ENCODE assay signal across 28 cellular contexts in genomic region chr11:56883590-56883989, GRCh38.
"Had no signal": no experiment of that assay in that cellular context is flagged by ENCODE, and none has a peak within 500 bp of the region (broad histone marks: within the 10 kb centered on the region; RNA-seq: fewer than 3 reads in every experiment).

No MANE protein-coding gene starts in this region.

- H3K27ac ChIP-seq: ascending aorta, breast epithelium, cardiac muscle cell, coronary artery, dorsolateral prefrontal cortex, foreskin keratinocyte, gastrocnemius medialis had no signal

- ATAC-seq: activated CD4-positive, alpha-beta T cell treated with anti-CD3 and anti-CD28 coated beads for 36 hours; activated CD8-positive, alpha-beta memory T cell treated with anti-CD3 and anti-CD28 coated beads, Interleukin-2, amount 10 ng/mL, durations not matched to agents 7 days and 5 days; activated CD8-positive, alpha-beta T cell treated with anti-CD3 and anti-CD28 coated beads, Interleukin-2, amount 10 ng/mL, durations not matched to agents 7 days and 5 days; activated naive CD4-positive, alpha-beta T cell treated with anti-CD3 and anti-CD28 coated beads, Interleukin-2, amount 50 U/mL, for 72 hours; esophagus mucosa; foreskin keratinocyte; gastrocnemius medialis had no signal

- H3K9me3 ChIP-seq: ascending aorta, breast epithelium, gastrocnemius medialis had no signal

- DNase-seq: activated CD4-positive, alpha-beta memory T cell treated with anti-CD3 and anti-CD28 coated beads for 36 hours; activated CD4-positive, alpha-beta T cell treated with anti-CD3 and anti-CD28 coated beads for 36 hours; activated CD4-positive, alpha-beta T cell treated with anti-CD3 and anti-CD28 coated beads, Interleukin-2, amount 10 ng/mL, durations not matched to agents 24 days and 14 days; activated CD4-positive, CD25-positive, alpha-beta regulatory T cell; activated CD4-positive, CD25-positive, alpha-beta regulatory T cell treated with anti-CD3 and anti-CD28 coated beads, Interleukin-2, amount 50 U/mL, for 72 hours; activated CD8-positive, alpha-beta memory T cell treated with anti-CD3 and anti-CD28 coated beads, Interleukin-2, amount 10 ng/mL, durations not matched to agents 7 days and 5 days; activated CD8-positive, alpha-beta memory T cell treated with anti-CD3 and anti-CD28 coated beads, Interleukin-2, amount 50 U/mL, for 4 hours; activated CD8-positive, alpha-beta T cell treated with anti-CD3 and anti-CD28 coated beads, Interleukin-2, amount 10 ng/mL, durations not matched to agents 7 days and 5 days; activated naive CD4-positive, alpha-beta T cell; activated naive CD4-positive, alpha-beta T cell treated with anti-CD3 and anti-CD28 coated beads, Interleukin-2, amount 10 ng/mL, durations not matched to agents 7 days and 5 days; activated naive CD8-positive, alpha-beta T cell treated with anti-CD3 and anti-CD28 coated beads, Interleukin-2, amount 10 ng/mL, durations not matched to agents 7 days and 5 days; activated T-cell treated with anti-CD3 and anti-CD28 coated beads, Interleukin-2, amount 50 U/mL, for 1 hour; activated T-cell treated with anti-CD3 and anti-CD28 coated beads, Interleukin-2, amount 50 U/mL, for 48 hours; central memory CD4-positive, alpha-beta T cell; cerebellar nuclear complex; dorsolateral prefrontal cortex; effector memory CD4-positive, alpha-beta T cell; endodermal cell; foreskin keratinocyte; gastrocnemius medialis; glutamatergic neuron; T-helper 2 cell had no signal

- H3K4me1 ChIP-seq: ascending aorta, breast epithelium, gastrocnemius medialis had no signal

- H3K4me3 ChIP-seq: ascending aorta, breast epithelium, cardiac muscle cell, coronary artery, dorsolateral prefrontal cortex, gastrocnemius medialis had no signal

- H3K27me3 ChIP-seq: ascending aorta, breast epithelium, cardiac muscle cell, foreskin keratinocyte, gastrocnemius medialis had no signal

- H3K36me3 ChIP-seq: ascending aorta, breast epithelium, cardiac muscle cell, gastrocnemius medialis had no signal
